ENCODE assay signal across 10 cellular contexts in genomic region chr7:127365957-127366315, GRCh38.
"Had no signal": no experiment of that assay in that cellular context is flagged by ENCODE, and none has a peak within 500 bp of the region (broad histone marks: within the 10 kb centered on the region; RNA-seq: fewer than 3 reads in every experiment).

No MANE protein-coding gene starts in this region.

- H3K4me1 Mint-ChIP-seq: GM23338, H9 had no signal

- H3K9me3 ChIP-seq: HAP-1 had no signal

- H3K4me3 Mint-ChIP-seq: GM23338, H9, HFFc6 had no signal

- H3K4me1 ChIP-seq: HAP-1 had no signal

- H3K9me3 Mint-ChIP-seq: GM23338, H9, HFFc6 had no signal

- H3K4me2 ChIP-seq: GM23338 had no signal

- FAIRE-seq: H54 had no signal

- ATAC-seq: GM23338, HCT116 had no signal

- H2AFZ ChIP-seq: GM23248, GM23338 had no signal

- H3K9ac ChIP-seq: GM23248 had no signal

- DNase-seq: GM23248, GOT3, H7, H9, HCEC 1CT, HFFc6 had no signal

- H3K4me3 ChIP-seq: GM23248, GM23338, HAP-1 had no signal

- H3K27ac Mint-ChIP-seq: GM23338, H9, HFFc6 had no signal

- H3K27ac ChIP-seq: GM23248 had no signal
